ENCODE assay signal across 18 cellular contexts in the genomic region with DNA sequence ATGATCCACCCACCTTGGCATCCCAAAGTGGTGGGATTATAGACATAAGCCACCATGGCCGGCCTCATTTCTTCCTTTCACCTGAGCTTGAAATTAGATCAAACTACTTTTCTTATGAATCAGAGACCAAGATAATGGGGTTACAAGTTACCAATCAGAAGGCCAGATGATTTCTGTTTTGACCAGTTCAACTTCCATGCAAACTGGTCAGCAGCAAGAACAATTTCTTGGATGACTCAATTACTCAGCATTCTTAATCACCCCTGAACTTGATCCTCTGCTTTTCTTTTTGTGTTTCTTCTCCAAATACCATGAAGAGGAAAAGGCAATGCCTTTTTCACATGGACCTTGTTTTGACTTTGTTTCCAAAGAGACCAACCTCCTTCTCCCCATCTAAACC. TPM values are rescaled to one million over a fixed set of nuclear protein-coding genes. Genes with fewer than 3 reads are reported as not detected.
A peak's percentile ranks its signal among the peaks of the same experiment; 100 is the strongest.
DNase-seq lines count a peak whose midpoint lies in the region; ATAC-seq, FAIRE-seq and TF ChIP-seq lines count a peak whose summit lies in the region.
"Had no signal": no experiment of that assay in that cellular context is flagged by ENCODE, and none has a peak within 500 bp of the region (broad histone marks: within the 10 kb centered on the region; RNA-seq: fewer than 3 reads in every experiment).

No MANE protein-coding gene starts in this region.

- no peaks in the 10 kb centered on the region for H4K20me1 ChIP-seq in astrocyte (ENCODE audit: insufficient read depth, low read length)

- no peak for FAIRE-seq in astrocyte (lab: Jason Lieb, UNC)
- FAIRE-seq: A549 had no signal

- POLR2A ChIA-PET in AG04450 (lab: Yijun Ruan, JAX) = interaction anchor here (0.6 to 0.9 kb wide), 2 partner anchors 23 to 24 kb away, joined by 4 to 5 read pairs; no protein-coding TSS in a partner anchor

- no peak overlapping the region for H2AFZ ChIP-seq in astrocyte (ENCODE audit: low read depth, low read length)

- no peaks in the 10 kb centered on the region for H3K36me3 Mint-ChIP-seq in astrocyte (ENCODE audit: low read depth, unreplicated experiment)
- no peaks in the 10 kb centered on the region for H3K36me3 Mint-ChIP-seq in mesothelial cell of epicardium
- no peaks in the 10 kb centered on the region for H3K36me3 Mint-ChIP-seq in effector memory CD8-positive, alpha-beta T cell (ENCODE audit: insufficient read depth)

- TF ChIP-seq CTCF in AG04450 (IDR thresholded peaks at IDR 0.05; ENCODE audit: low read depth, low read length) (no peak), astrocyte (IDR thresholded peaks at IDR 0.05; ENCODE audit: insufficient read depth, low read depth, low read length) (no peak), foreskin fibroblast (IDR thresholded peaks at IDR 0.05; ENCODE audit: low read depth, low read length) (no peak), coronary artery (IDR thresholded peaks at IDR 0.05) (no peak), mesothelial cell of epicardium (IDR thresholded peaks at IDR 0.05; ENCODE audit: unreplicated experiment) (no peak)

- H3K27me3 Mint-ChIP-seq in astrocyte (ENCODE audit: low read depth, unreplicated experiment) (no peaks in the 10 kb centered on the region), mesothelial cell of epicardium (ENCODE audit: low read depth) (no peaks in the 10 kb centered on the region)
- no peaks in the 10 kb centered on the region for H3K27me3 Mint-ChIP-seq in effector memory CD8-positive, alpha-beta T cell
- H3K27me3 Mint-ChIP-seq: activated CD4-positive, alpha-beta T cell treated with anti-CD3 and anti-CD28 coated beads, Interleukin-2, amount 10 ng/mL, durations not matched to agents 24 days and 14 days; CD4-positive, alpha-beta T cell had no signal

- H3K9me3 ChIP-seq in AG04450 (ENCODE audit: control insufficient read depth, insufficient read depth, low read length) (no peaks in the 10 kb centered on the region), astrocyte (ENCODE audit: insufficient read depth, low read depth, low read length) (no peaks in the 10 kb centered on the region)
- H3K9me3 ChIP-seq: A549, MG63 had no signal

- no peak overlapping the region for H3K9ac ChIP-seq in astrocyte (ENCODE audit: low read length)

- no peaks in the 10 kb centered on the region for H3K79me2 ChIP-seq in astrocyte (ENCODE audit: insufficient read depth, low read length)

- H3K9me3 Mint-ChIP-seq in astrocyte (ENCODE audit: unreplicated experiment) = peaks cover 3% of the 10 kb centered on the region
- no peaks in the 10 kb centered on the region for H3K9me3 Mint-ChIP-seq in mesothelial cell of epicardium
- H3K9me3 Mint-ChIP-seq in effector memory CD8-positive, alpha-beta T cell = no peaks in the 10 kb centered on the region
- H3K9me3 Mint-ChIP-seq: activated CD4-positive, alpha-beta T cell treated with anti-CD3 and anti-CD28 coated beads, Interleukin-2, amount 10 ng/mL, durations not matched to agents 24 days and 14 days; activated naive CD4-positive, alpha-beta T cell treated with anti-CD3 and anti-CD28 coated beads for 36 hours; CD4-positive, alpha-beta T cell had no signal

- H3K4me1 ChIP-seq in astrocyte (ENCODE audit: insufficient read depth, low read length) = no peaks in the 10 kb centered on the region

- CTCF ChIA-PET in AG04450 (lab: Charles Lee) = interaction anchor here (1.0 to 1.5 kb wide), 2 partner anchors 11 to 36 kb away, joined by 3 to 4 read pairs; no protein-coding TSS in a partner anchor

- ATAC-seq in effector memory CD8-positive, alpha-beta T cell (replicated peaks) = no peak
- ATAC-seq: A549, left lobe of liver, right cardiac atrium had no signal

- H3K4me3 Mint-ChIP-seq in astrocyte (ENCODE audit: unreplicated experiment) (no peak overlapping the region), mesothelial cell of epicardium (no peak overlapping the region)
- no peak overlapping the region for H3K4me3 Mint-ChIP-seq in effector memory CD8-positive, alpha-beta T cell
- H3K4me3 Mint-ChIP-seq: activated CD4-positive, alpha-beta T cell treated with anti-CD3 and anti-CD28 coated beads, Interleukin-2, amount 10 ng/mL, durations not matched to agents 24 days and 14 days; activated naive CD4-positive, alpha-beta T cell treated with anti-CD3 and anti-CD28 coated beads for 36 hours; CD4-positive, alpha-beta T cell had no signal

- H3K27ac Mint-ChIP-seq in astrocyte (ENCODE audit: unreplicated experiment) = no peak overlapping the region
- no peak overlapping the region for H3K27ac Mint-ChIP-seq in mesothelial cell of epicardium
- H3K27ac Mint-ChIP-seq in effector memory CD8-positive, alpha-beta T cell = no peak overlapping the region
- H3K27ac Mint-ChIP-seq: activated CD4-positive, alpha-beta T cell treated with anti-CD3 and anti-CD28 coated beads, Interleukin-2, amount 10 ng/mL, durations not matched to agents 24 days and 14 days; activated naive CD4-positive, alpha-beta T cell treated with anti-CD3 and anti-CD28 coated beads for 36 hours; CD4-positive, alpha-beta T cell had no signal

- DNase-seq in AG04450 (ENCODE audit: low read depth, low spot score) (no peak), HT1080 (ENCODE audit: low read depth) (peak; percentile 60), astrocyte (ENCODE audit: low read depth) (peak; percentile 68), foreskin fibroblast (peak; percentile 67 to 80), coronary artery (ENCODE audit: low spot score) (no peak), mesothelial cell of epicardium (ENCODE audit: low spot score in 2 of 2, unreplicated experiment in 2 of 2) (no peak)
- no peak for DNase-seq in stimulated activated CD4-positive, alpha-beta T cell treated with anti-CD3 and anti-CD28 coated beads, Interleukin-2, amount 100 ng/mL, for 24 hours
- no peak for DNase-seq in effector memory CD8-positive, alpha-beta T cell
- DNase-seq: activated CD4-positive, alpha-beta T cell treated with anti-CD3 and anti-CD28 coated beads, Interleukin-2, amount 10 ng/mL, durations not matched to agents 24 days and 14 days; activated naive CD4-positive, alpha-beta T cell treated with anti-CD3 and anti-CD28 coated beads for 36 hours; CD4-positive, alpha-beta T cell; DND-41; MG63; NCI-H1694 treated with DMSO at 0.1 percent for 48 hours; NCI-H446 treated with DMSO at 0.1 percent for 48 hours; right cardiac atrium had no signal

- H3K27me3 ChIP-seq in AG04450 (ENCODE audit: control insufficient read depth, insufficient read depth, low read length) (no peaks in the 10 kb centered on the region), astrocyte (ENCODE audit: insufficient read depth, low read length) (no peaks in the 10 kb centered on the region)
- H3K27me3 ChIP-seq: MG63 had no signal

- H3K36me3 ChIP-seq in astrocyte (ENCODE audit: insufficient read depth, low read length) = no peaks in the 10 kb centered on the region
- H3K36me3 ChIP-seq: MG63 had no signal

- peaks cover 5% of the 10 kb centered on the region for H3K4me1 Mint-ChIP-seq in astrocyte (ENCODE audit: low read depth, unreplicated experiment)
- no peaks in the 10 kb centered on the region for H3K4me1 Mint-ChIP-seq in mesothelial cell of epicardium
- no peaks in the 10 kb centered on the region for H3K4me1 Mint-ChIP-seq in effector memory CD8-positive, alpha-beta T cell (ENCODE audit: low read depth in 2 of 2)

- H3K4me3 ChIP-seq in AG04450 (ENCODE audit: low read depth, low read length) (no peak overlapping the region), astrocyte (ENCODE audit: insufficient read depth, low read depth, low read length) (no peak overlapping the region), foreskin fibroblast (ENCODE audit: low read depth in 1 of 2, low read length in 2 of 2) (no peak overlapping the region), coronary artery (no peak overlapping the region)
- H3K4me3 ChIP-seq: A549, MG63 had no signal

- peak overlapping the region; percentile 22 for H3K4me2 ChIP-seq in astrocyte (ENCODE audit: low read length)
- H3K4me2 ChIP-seq: A549 had no signal

- H3K27ac ChIP-seq in AG04450 (ENCODE audit: low read depth, low read length) = peak overlapping the region; percentile 25
- no peak overlapping the region for H3K27ac ChIP-seq in astrocyte (ENCODE audit: low read depth, low read length)
- H3K27ac ChIP-seq in coronary artery = no peak overlapping the region
- H3K27ac ChIP-seq: A549 had no signal

RNA-seq across cellular contexts. Expression of a gene that starts 10.0 kb away (rescaled TPM):
- polyA plus RNA-seq in AG04450 (2011; rRNA removed) = 142 and 148 TPM in 2 replicates
- 175 and 221 TPM in 2 replicates for polyA minus RNA-seq in AG04450 (2011; rRNA and poly(A)+ RNA removed)
- not detected in 2 replicates for total RNA-seq in HT1080 (2014; rRNA removed; shearing (Covaris generic))
- 0.09 TPM in 1 of 2 replicates, not detected in the other for polyA plus RNA-seq in HT1080 (2015; cell fraction: cytosol; rRNA removed)
- polyA plus RNA-seq in HT1080 (2015; cell fraction: nucleus; rRNA removed) = 0.06 TPM in 1 of 2 replicates, not detected in the other
- total RNA-seq in astrocyte (13.1 and 14.4 TPM in 2 replicates), mesothelial cell of epicardium (95.1 to 99.4 TPM (median 96.9 TPM) in 3 replicates)

RNA-seq across cellular contexts. Expression of a gene that starts 34.6 kb away (rescaled TPM):
- 5.8 and 9.3 TPM in 2 replicates for polyA plus RNA-seq in AG04450 (2011; rRNA removed)
- 5.0 and 7.5 TPM in 2 replicates for polyA minus RNA-seq in AG04450 (2011; rRNA and poly(A)+ RNA removed)
- 33.6 and 35.2 TPM in 2 replicates for total RNA-seq in HT1080 (2014; rRNA removed; shearing (Covaris generic))
- polyA plus RNA-seq in HT1080 (2015; cell fraction: cytosol; rRNA removed) = 28.7 and 37.3 TPM in 2 replicates
- polyA plus RNA-seq in HT1080 (2015; cell fraction: nucleus; rRNA removed) = 45.6 and 50.6 TPM in 2 replicates
- total RNA-seq in astrocyte (13.7 and 16.0 TPM in 2 replicates), mesothelial cell of epicardium (14.9 to 16.1 TPM (median 15.6 TPM) in 3 replicates)

Comparison
In these comparisons a context has a peak if more than half of its experiments do, and no peak if none do; other contexts are left out.
1. DNase-seq: peak in HT1080 (single experiment), astrocyte (single experiment) and foreskin fibroblast (2 of 2); none in AG04450 (single experiment), coronary artery (single experiment), mesothelial cell of epicardium (0 of 2), stimulated activated CD4-positive, alpha-beta T cell treated with anti-CD3 and anti-CD28 coated beads, Interleukin-2, amount 100 ng/mL, for 24 hours (0 of 2) and effector memory CD8-positive, alpha-beta T cell (0 of 3).
2. RNA of a gene that starts 10.0 kb away (total RNA-seq): 95.1 to 99.4 TPM in mesothelial cell of epicardium and 13.1 to 14.4 TPM in astrocyte; not detected in HT1080; every median in the first group is over 10 times any median in the second.